7 cellular contexts compared by ENCODE assay signal in the genomic region with DNA sequence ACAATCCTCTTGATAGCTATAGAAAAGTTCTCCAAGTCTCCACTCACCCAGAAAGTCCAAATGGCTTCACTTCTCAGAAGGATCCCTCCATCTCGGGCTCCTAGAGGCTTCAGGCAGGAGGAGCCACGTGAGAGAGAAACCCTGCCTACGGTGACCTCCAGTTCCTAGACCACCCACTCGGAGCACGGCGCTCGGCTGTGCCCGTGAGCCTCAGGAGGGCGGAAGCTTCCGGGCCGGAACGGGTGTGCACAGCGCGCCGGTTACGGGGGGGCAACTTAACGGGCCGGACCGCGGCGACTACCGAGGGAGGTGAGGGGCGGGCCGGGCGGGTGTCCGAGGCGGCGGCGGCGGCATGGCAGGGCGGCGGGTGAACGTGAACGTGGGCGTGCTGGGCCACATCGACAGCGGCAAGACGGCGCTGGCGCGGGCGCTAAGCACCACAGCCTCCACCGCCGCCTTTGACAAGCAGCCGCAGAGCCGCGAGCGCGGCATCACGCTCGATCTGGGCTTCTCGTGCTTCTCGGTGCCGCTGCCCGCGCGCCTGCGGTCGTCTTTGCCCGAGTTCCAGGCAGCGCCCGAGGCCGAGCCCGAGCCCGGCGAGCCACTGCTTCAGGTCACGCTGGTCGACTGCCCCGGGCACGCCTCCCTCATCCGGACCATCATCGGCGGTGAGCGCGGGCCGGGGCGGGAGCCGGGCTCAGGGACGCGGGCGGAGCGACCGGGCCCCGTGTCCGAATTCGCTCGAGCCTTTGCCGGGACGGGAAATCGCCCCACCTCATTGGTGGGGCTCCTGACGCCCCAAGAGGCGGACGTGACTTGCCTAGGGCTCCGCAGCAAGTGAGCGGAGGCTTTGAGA. TPM values are rescaled to one million over a fixed set of nuclear protein-coding genes. Genes with fewer than 3 reads are reported as not detected.
DNase-seq lines count a peak whose midpoint lies in the region; ATAC-seq and TF ChIP-seq lines count a peak whose summit lies in the region.

Gene EEFSEC (plus strand): TSS at position 326 of the 856 bp plus-strand sequence. CDS start 27 bp downstream, at position 353.

- peak; percentile 66 to 72 for DNase-seq in NCI-H1930 (lab: John Stamatoyannopoulos, UW)
- peak; percentile 73 for DNase-seq in T-helper 9 cell
- DNase-seq in astrocyte of the cerebellum (ENCODE audit: low read depth) = peak; percentile 22
- DNase-seq in hepatocyte (ENCODE audit: low spot score) = peak; percentile 86
- peak; percentile 30 for DNase-seq in retinal pigment epithelial cell (ENCODE audit: low read depth)

- H3K79me2 ChIP-seq in hepatocyte = peaks cover 23% of the 10 kb centered on the region

- H3K27ac ChIP-seq in hepatocyte = peak within 1 kb of the TSS; percentile 75

- H3K9me2 ChIP-seq in hepatocyte (replicated peaks; ENCODE audit: insufficient read depth) = no peaks in the 10 kb centered on the region

- no peaks in the 10 kb centered on the region for H3K36me3 ChIP-seq in hepatocyte (replicated peaks; ENCODE audit: insufficient read depth, low read depth)

- peak within 1 kb of the TSS; percentile 87 for H3K4me2 ChIP-seq in hepatocyte

- under 1% methylated on average over 49 of the region's 95 CpGs for WGBS in hepatocyte (ENCODE audit: low lambda C conversion rate, missing lambda C conversion rate)

- TF ChIP-seq CTCF in astrocyte of the cerebellum (IDR thresholded peaks at IDR 0.05; ENCODE audit: low read depth, low read length, missing control alignments) = no peak
- no peak for TF ChIP-seq CTCF in hepatocyte (IDR thresholded peaks at IDR 0.05; ENCODE audit: poor library complexity)
- no peak for TF ChIP-seq CTCF in retinal pigment epithelial cell (conservative IDR thresholded peaks at IDR 0.05; ENCODE audit: low read depth, low read length)

- in situ Hi-C loops in astrocyte of the cerebellum (cut with HindIII; ENCODE audit: low sequenced_read_pairs) = loop anchor here (25.0 kb wide), 1 partner anchor 434 kb away; no protein-coding TSS in a partner anchor

- H3K4me1 ChIP-seq in hepatocyte (ENCODE audit: insufficient read depth) = peaks cover 7% of the 10 kb centered on the region

- peak within 1 kb of the TSS; percentile 81 for H3K4me3 ChIP-seq in astrocyte of the cerebellum (ENCODE audit: low read depth, low read length)
- H3K4me3 ChIP-seq in hepatocyte = peak within 1 kb of the TSS; percentile 64
- peak within 1 kb of the TSS; percentile 70 for H3K4me3 ChIP-seq in retinal pigment epithelial cell (ENCODE audit: low read length)

- peak within 1 kb of the TSS; percentile 88 for H2AFZ ChIP-seq in hepatocyte

- H3K9me3 ChIP-seq in hepatocyte (ENCODE audit: low read depth) = no peaks in the 10 kb centered on the region

- no peaks in the 10 kb centered on the region for H3K27me3 ChIP-seq in hepatocyte

- ATAC-seq in GM18511 (IDR thresholded peaks at IDR 0.05; ENCODE audit: unreplicated experiment) (peak; percentile 90), HG02943 (IDR thresholded peaks at IDR 0.05; ENCODE audit: low read depth, unreplicated experiment) (peak; percentile 83)

- H4K20me1 ChIP-seq in hepatocyte (ENCODE audit: insufficient read depth, poor library complexity, severe bottlenecking) = no peaks in the 10 kb centered on the region

RNA-seq across cellular contexts. Expression of gene EEFSEC, which starts in this region (rescaled TPM):
- total RNA-seq in hepatocyte = 9.2 and 9.8 TPM in 2 replicates
- 16.4 and 17.5 TPM in 2 replicates for polyA plus RNA-seq in hepatocyte

Comparison
In these comparisons a context has a peak if more than half of its experiments do, and no peak if none do; other contexts are left out.
1. Peak in every context shown above with its lines: DNase-seq, ATAC-seq, H3K4me3 ChIP-seq and H3K27ac ChIP-seq.
2. DNase-seq: peak in every context shown above with its lines; median percentile 86 in hepatocyte; 73 in T-helper 9 cell; 69 in NCI-H1930; 30 in retinal pigment epithelial cell; 22 in astrocyte of the cerebellum.